In genomic region chr7:138328215-138328614, GRCh38 we compare ENCODE assay signal across 1 cellular context.
TF ChIP-seq lines count a peak whose summit lies in the region.

No MANE protein-coding gene starts in this region.

TF ChIP-seq in HepG2, 621 proteins besides CTCF, POLR2A, EP300 and RAD21 (continued from another document and continues in another):
- TF ChIP-seq, protein P1, sequence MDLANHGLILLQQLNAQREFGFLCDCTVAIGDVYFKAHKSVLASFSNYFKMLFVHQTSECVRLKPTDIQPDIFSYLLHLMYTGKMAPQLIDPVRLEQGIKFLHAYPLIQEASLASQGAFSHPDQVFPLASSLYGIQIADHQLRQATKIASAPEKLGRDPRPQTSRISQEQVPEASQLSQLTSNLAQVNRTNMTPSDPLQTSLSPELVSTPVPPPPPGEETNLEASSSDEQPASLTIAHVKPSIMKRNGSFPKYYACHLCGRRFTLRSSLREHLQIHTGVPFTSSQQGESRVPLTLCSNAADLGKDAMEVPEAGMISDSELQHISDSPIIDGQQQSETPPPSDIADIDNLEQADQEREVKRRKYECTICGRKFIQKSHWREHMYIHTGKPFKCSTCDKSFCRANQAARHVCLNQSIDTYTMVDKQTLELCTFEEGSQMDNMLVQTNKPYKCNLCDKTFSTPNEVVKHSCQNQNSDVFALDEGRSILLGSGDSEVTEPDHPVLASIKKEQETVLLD (CRISPR knock-in tag; IDR thresholded peaks at IDR 0.05; ENCODE audit: low read depth): no peak
- no peak for TF ChIP-seq SRSF9 (IDR thresholded peaks at IDR 0.05; ENCODE audit: borderline replicate concordance, insufficient read depth, low read depth, low read length, poor library complexity, severe bottlenecking)
- TF ChIP-seq PRDM4 (CRISPR knock-in tag; IDR thresholded peaks at IDR 0.05; ENCODE audit: borderline replicate concordance): no peak
- TF ChIP-seq PPARG (CRISPR knock-in tag; conservative IDR thresholded peaks at IDR 0.05): 0 out of 2 replicates have a peak, but pooled peaks have one; percentile 30
- TF ChIP-seq NFIB (CRISPR knock-in tag; IDR thresholded peaks at IDR 0.05; ENCODE audit: borderline replicate concordance): no peak
- 0 out of 2 replicates have a peak, but pooled peaks have one; percentile 36 for TF ChIP-seq ISL2 (CRISPR knock-in tag; IDR thresholded peaks at IDR 0.05)
- no peak for TF ChIP-seq KDM5A (IDR thresholded peaks at IDR 0.05; ENCODE audit: borderline replicate concordance, low read length)
- no peak for TF ChIP-seq ZNF446 (CRISPR knock-in tag; IDR thresholded peaks at IDR 0.05)
- no peak for TF ChIP-seq MXD4 (CRISPR knock-in tag; IDR thresholded peaks at IDR 0.05)
- peak; percentile 76 for TF ChIP-seq CEBPG (CRISPR knock-in tag; IDR thresholded peaks at IDR 0.05)
- TF ChIP-seq SAP130 (CRISPR knock-in tag; IDR thresholded peaks at IDR 0.05; ENCODE audit: low read depth): peak; percentile 63
- TF ChIP-seq GMEB2 (CRISPR knock-in tag; IDR thresholded peaks at IDR 0.05; ENCODE audit: low read depth): no peak
- no peak for TF ChIP-seq EZH2 (conservative IDR thresholded peaks at IDR 0.05; ENCODE audit: low read depth, low read length)
- TF ChIP-seq ELF3 (CRISPR knock-in tag; IDR thresholded peaks at IDR 0.05): peak; percentile 80
- no peak for TF ChIP-seq HOXA7 (CRISPR knock-in tag; IDR thresholded peaks at IDR 0.05)
- no peak for TF ChIP-seq SNAI1 (CRISPR knock-in tag; IDR thresholded peaks at IDR 0.05; ENCODE audit: borderline replicate concordance)
- 0 out of 2 replicates have a peak, but pooled peaks have one; percentile 35 for TF ChIP-seq SIX4 (CRISPR knock-in tag; IDR thresholded peaks at IDR 0.05)
- no peak for TF ChIP-seq CSRNP1 (CRISPR knock-in tag; IDR thresholded peaks at IDR 0.05)
- no peak for TF ChIP-seq ZNF615 (CRISPR knock-in tag; IDR thresholded peaks at IDR 0.05; ENCODE audit: borderline replicate concordance)
- TF ChIP-seq GFI1 (CRISPR knock-in tag; IDR thresholded peaks at IDR 0.05; ENCODE audit: borderline replicate concordance): peak; percentile 45; the same call in 1 of the 2 replicates
- peak; percentile 37 for TF ChIP-seq PAXIP1 (CRISPR knock-in tag; conservative IDR thresholded peaks at IDR 0.05)
- TF ChIP-seq KLF13 (CRISPR knock-in tag; IDR thresholded peaks at IDR 0.05): no peak
- TF ChIP-seq NCOA2 (CRISPR knock-in tag; IDR thresholded peaks at IDR 0.05): peak; percentile 58
- TF ChIP-seq YY1 (IDR thresholded peaks at IDR 0.05; ENCODE audit: insufficient read depth, insufficient replicate concordance, low read depth, low read length): no peak
- TF ChIP-seq HDAC2 (CRISPR knock-in tag; IDR thresholded peaks at IDR 0.05): 0 out of 2 replicates have a peak, but pooled peaks have one; percentile 27
- TF ChIP-seq THRA (CRISPR knock-in tag; IDR thresholded peaks at IDR 0.05; ENCODE audit: borderline replicate concordance): no peak
- TF ChIP-seq GATA4 (IDR thresholded peaks at IDR 0.05; ENCODE audit: borderline replicate concordance, low read depth): peak; percentile 45; the same call in 1 of the 2 replicates
- TF ChIP-seq EEA1 (CRISPR knock-in tag; IDR thresholded peaks at IDR 0.05; ENCODE audit: borderline replicate concordance): no peak
- no peak for TF ChIP-seq NKX3-1 (CRISPR knock-in tag; IDR thresholded peaks at IDR 0.05)
- TF ChIP-seq HMG20A (CRISPR knock-in tag; IDR thresholded peaks at IDR 0.05; ENCODE audit: borderline replicate concordance): peak; percentile 49; the same call in 1 of the 2 replicates
- TF ChIP-seq U2AF2 (IDR thresholded peaks at IDR 0.05; ENCODE audit: low read depth, low read length): no peak
- TF ChIP-seq NR2F2 (IDR thresholded peaks at IDR 0.05; ENCODE audit: borderline replicate concordance, low read depth): no peak
- TF ChIP-seq FOXM1 (CRISPR knock-in tag; IDR thresholded peaks at IDR 0.05): no peak
- no peak for TF ChIP-seq SRSF4 (IDR thresholded peaks at IDR 0.05; ENCODE audit: low read depth, low read length, poor library complexity, severe bottlenecking)
- TF ChIP-seq BCL6 (CRISPR knock-in tag; IDR thresholded peaks at IDR 0.05): peak; percentile 53; the same call in 1 of the 2 replicates
- no peak for TF ChIP-seq KIAA2018 (CRISPR knock-in tag; IDR thresholded peaks at IDR 0.05; ENCODE audit: borderline replicate concordance)
- TF ChIP-seq CHD2 (IDR thresholded peaks at IDR 0.05; ENCODE audit: low read depth, low read length): no peak
- no peak for TF ChIP-seq ZNF841 (CRISPR knock-in tag; IDR thresholded peaks at IDR 0.05; ENCODE audit: borderline replicate concordance)
- no peak for TF ChIP-seq MAFK (conservative IDR thresholded peaks at IDR 0.05 in 1 of 2, IDR thresholded peaks at IDR 0.05 in 1 of 2; ENCODE audit: low read length in 2 of 2)
- TF ChIP-seq SOX5 (CRISPR knock-in tag; IDR thresholded peaks at IDR 0.05; ENCODE audit: borderline replicate concordance): peak; percentile 71; the same call in 1 of the 2 replicates
- no peak for TF ChIP-seq NFE2L2 (IDR thresholded peaks at IDR 0.05; ENCODE audit: low read length)
- no peak for TF ChIP-seq ZC3H13 (CRISPR knock-in tag; IDR thresholded peaks at IDR 0.05)
- TF ChIP-seq KAT7 (CRISPR knock-in tag; IDR thresholded peaks at IDR 0.05; ENCODE audit: borderline replicate concordance): no peak
- no peak for TF ChIP-seq TP53 (CRISPR knock-in tag; conservative IDR thresholded peaks at IDR 0.05)
